Comparison of ENCODE assay signal across 8 cellular contexts in the genomic region with DNA sequence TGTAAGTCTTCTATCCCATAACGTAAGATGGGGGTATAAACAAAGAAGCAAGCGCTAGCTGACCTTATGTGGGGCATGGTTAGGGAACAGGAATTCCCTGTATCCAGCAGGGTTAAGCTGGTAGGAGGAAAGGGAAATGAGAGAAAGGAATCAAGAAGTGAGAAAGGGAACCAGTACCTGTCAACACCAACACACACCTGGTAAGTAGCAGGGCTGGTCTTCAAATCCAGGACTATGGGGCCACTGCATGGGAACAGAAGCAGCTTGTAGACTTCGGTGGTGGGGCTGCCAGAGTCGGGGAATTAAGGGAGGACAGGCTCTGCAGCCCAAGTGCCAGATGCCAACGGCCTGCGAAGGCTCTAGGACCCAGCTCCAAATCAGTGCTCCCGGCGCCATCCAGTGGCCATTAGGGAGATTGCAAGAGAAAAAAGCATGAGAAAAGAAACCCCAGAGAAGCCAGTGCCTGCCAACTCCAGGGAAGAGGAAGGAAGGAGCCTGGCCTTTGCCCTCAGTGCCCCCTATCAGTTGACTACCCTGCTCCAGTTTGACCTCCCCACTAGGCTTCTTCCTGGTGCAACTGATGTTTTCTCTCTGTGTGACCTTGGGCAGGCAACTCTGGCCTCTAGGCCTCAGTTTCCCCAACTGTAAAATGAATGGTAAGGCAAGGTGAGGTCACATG. TPM values are rescaled to one million over a fixed set of nuclear protein-coding genes. Genes with fewer than 3 reads are reported as not detected.
DNase-seq lines count a peak whose midpoint lies in the region; ATAC-seq and TF ChIP-seq lines count a peak whose summit lies in the region.

No MANE protein-coding gene starts in this region.

- H3K36me3 Mint-ChIP-seq in natural killer cell: no peaks in the 10 kb centered on the region

- no peaks in the 10 kb centered on the region for H4K20me1 ChIP-seq in IMR-90 (ENCODE audit: insufficient read depth, low read length)

- H2BK5ac ChIP-seq in IMR-90 (ENCODE audit: low read depth, low read length, poor library complexity, severe bottlenecking): no peak overlapping the region

- ATAC-seq in IMR-90 (ENCODE audit: low read depth) (peak; percentile 78), natural killer cell (peak; percentile 40 to 55 (median 43)), GM19035 (IDR thresholded peaks at IDR 0.05; ENCODE audit: unreplicated experiment) (no peak)

- peak overlapping the region; percentile 45 for H2AFZ ChIP-seq in IMR-90 (replicated peaks; ENCODE audit: low read length, poor library complexity)

- H3K23ac ChIP-seq in IMR-90 (ENCODE audit: low read depth, low read length): no peak overlapping the region

- no peak overlapping the region for H2BK120ac ChIP-seq in IMR-90 (ENCODE audit: low read depth, low read length)

- CTCF ChIA-PET in IMR-90 (lab: Yijun Ruan, JAX): interaction anchor here (0.5 to 3.1 kb wide), 9 partner anchors 10 to 605 kb away, joined by 3 to 19 read pairs (median 3); no protein-coding TSS in a partner anchor

- H3K36me3 ChIP-seq in IMR-90 (ENCODE audit: control insufficient read depth, insufficient read depth, low read length): no peaks in the 10 kb centered on the region
- H3K36me3 ChIP-seq in esophagus squamous epithelium: no peaks in the 10 kb centered on the region

- H3K79me1 ChIP-seq in IMR-90 (ENCODE audit: low read depth in 1 of 2, low read length in 2 of 2): no peaks in the 10 kb centered on the region

- BruUV-seq in IMR-90 (replicated peaks; lab: Mats Ljungman, UMichigan): no TSS peak

- dilution Hi-C loops in IMR-90 (cut with HindIII; ENCODE audit: low sequenced_read_pairs, unreplicated experiment): no loop called here

- 0% methylated on average over 1 of the region's 8 CpGs; no CpG with 5 or more reads in 1 of the 2 experiments for WGBS in IMR-90 (ENCODE audit: extremely low coverage in 2 of 2, insufficient read length in 1 of 2), 2 experiments
- WGBS in esophagus squamous epithelium, 2 donors: 13% methylated on average over 4 to 7 of the region's 8 CpGs

- H3K27ac Mint-ChIP-seq in natural killer cell: no peak overlapping the region

- peaks cover 28% of the 10 kb centered on the region for H3K27me3 ChIP-seq in IMR-90 (ENCODE audit: control insufficient read depth, insufficient read depth, low read length)
- H3K27me3 ChIP-seq in esophagus squamous epithelium: peaks cover 0 to 49% (median 0%) of the 10 kb centered on the region in 4 donors

- H4K91ac ChIP-seq in IMR-90 (ENCODE audit: insufficient read depth, low read depth, low read length): no peak overlapping the region

- POLR2A ChIA-PET in IMR-90 (lab: Charles Lee; ENCODE audit: unreplicated experiment): no interaction called here

- no peak overlapping the region for H3K4me3 Mint-ChIP-seq in natural killer cell

- TF ChIP-seq POLR2A in IMR-90 (IDR thresholded peaks at IDR 0.05; ENCODE audit: low read depth, low read length) (no peak), esophagus squamous epithelium (IDR thresholded peaks at IDR 0.05) (no peak)

- in situ Hi-C loops in Caki2 (cut with HindIII; ENCODE audit: low pct_unique_long_range_greater_than_20kb, low sequenced_read_pairs): loop anchor here (25.0 kb wide), 1 partner anchor 179 kb away; the partner anchor contains the start of genes KCNS1, WFDC12 and WFDC5
- in situ Hi-C loops in IMR-90 (cut with MboI; ENCODE audit: low sequenced_read_pairs): loop anchor here (25.0 kb wide), 1 partner anchor 179 kb away; the partner anchor contains the start of genes KCNS1, WFDC12 and WFDC5

- no peak overlapping the region for H3K4ac ChIP-seq in IMR-90 (ENCODE audit: low read depth, low read length)

- no peak overlapping the region for H3K27ac ChIP-seq in IMR-90 (ENCODE audit: insufficient read depth, low read length)
- no peak overlapping the region for H3K27ac ChIP-seq in esophagus squamous epithelium

- peaks cover 15 to 25% of the 10 kb centered on the region in 2 donors for H3K4me1 Mint-ChIP-seq in natural killer cell

- intact Hi-C loops in IMR-90 (cut with micrococcal nuclease) (loop anchor here (1.0 to 5.0 kb wide), 4 partner anchors 194 to 544 kb away; partner anchors contain the start of gene KCNK15), esophagus squamous epithelium (cut with DNase I) (loop anchor here (10.0 kb wide), 1 partner anchor 156 kb away; no protein-coding TSS in a partner anchor), natural killer cell (cut with micrococcal nuclease) (loop anchor here (2.0 to 10.0 kb wide), 3 partner anchors 64 to 606 kb away; no protein-coding TSS in a partner anchor)

- H2BK15ac ChIP-seq in IMR-90 (ENCODE audit: low read depth, low read length): no peak overlapping the region

- DNase-seq in Caki2 (ENCODE audit: low read depth) (peak; percentile 79), IMR-90 (peak; percentile 66), OCI-M1 (lab: John Stamatoyannopoulos, UW) (peak; percentile 89), activated T-cell treated with anti-CD3 and anti-CD28 coated beads for 48 hours (ENCODE audit: low read depth) (peak; percentile 57), esophagus squamous epithelium (lab: John Stamatoyannopoulos, UW) (no peak), natural killer cell (peak; percentile 52)
- DNase-seq in stimulated activated naive CD4-positive, alpha-beta T cell treated with Interleukin-2 at 50 U/mL for 16 hours (lab: John Stamatoyannopoulos, UW): peak; percentile 54

- no peak overlapping the region for H2AK9ac ChIP-seq in IMR-90 (replicated peaks; ENCODE audit: low read depth, low read length, poor library complexity)

- no peaks in the 10 kb centered on the region for H3K9me3 Mint-ChIP-seq in natural killer cell

- no peak overlapping the region for H3K4me3 ChIP-seq in IMR-90 (ENCODE audit: insufficient read depth, low read depth, low read length)
- H3K4me3 ChIP-seq in esophagus squamous epithelium: no peak overlapping the region

- H3K4me2 ChIP-seq in IMR-90 (ENCODE audit: low read depth, low read length): no peak overlapping the region

- H2BK20ac ChIP-seq in IMR-90 (ENCODE audit: low read depth, low read length): no peak overlapping the region

- no peak overlapping the region for H3K18ac ChIP-seq in IMR-90 (ENCODE audit: low read depth, low read length)

- H4K5ac ChIP-seq in IMR-90 (ENCODE audit: low read depth, low read length): no peak overlapping the region

- H3K9me3 ChIP-seq in IMR-90 (ENCODE audit: control insufficient read depth, insufficient read depth, low read length) (no peaks in the 10 kb centered on the region; the same call in 1 of the 2 replicates), esophagus squamous epithelium (no peaks in the 10 kb centered on the region)

- no peak overlapping the region for H2AK5ac ChIP-seq in IMR-90 (ENCODE audit: low read depth, low read length)

- H3K56ac ChIP-seq in IMR-90 (ENCODE audit: extremely low read depth, insufficient read depth, low read length): no peak overlapping the region

- peaks cover 26 to 34% of the 10 kb centered on the region in 2 donors for H3K27me3 Mint-ChIP-seq in natural killer cell (ENCODE audit: low read depth in 2 of 2)

- H3K9me1 ChIP-seq in IMR-90 (ENCODE audit: insufficient read depth, low read length): no peaks in the 10 kb centered on the region

- H3K9ac ChIP-seq in IMR-90 (ENCODE audit: low read depth, low read length): no peak overlapping the region

- TF ChIP-seq RAD21 in IMR-90 (IDR thresholded peaks at IDR 0.05; ENCODE audit: low read length): peak; percentile 88

- no peak overlapping the region for H3K14ac ChIP-seq in IMR-90 (replicated peaks; ENCODE audit: low read depth, low read length)

- H3K4me1 ChIP-seq in IMR-90 (ENCODE audit: control insufficient read depth, insufficient read depth, low read length): no peaks in the 10 kb centered on the region
- peaks cover 5 to 28% (median 6%) of the 10 kb centered on the region in 3 donors for H3K4me1 ChIP-seq in esophagus squamous epithelium

- H4K8ac ChIP-seq in IMR-90 (ENCODE audit: low read depth in 2 of 2, low read length in 2 of 2): no peak overlapping the region

- TF ChIP-seq CTCF in IMR-90 (conservative IDR thresholded peaks at IDR 0.05; ENCODE audit: low read depth, low read length): peak; percentile 94
- peak; percentile 66 to 92 (median 84) for TF ChIP-seq CTCF in esophagus squamous epithelium (IDR thresholded peaks at IDR 0.05)
- TF ChIP-seq CTCF in natural killer cell (IDR thresholded peaks at IDR 0.05): peak; percentile 78

TF ChIP-seq in IMR-90, 13 proteins besides CTCF, POLR2A, EP300 and RAD21:
- TF ChIP-seq SMC3 (IDR thresholded peaks at IDR 0.05; ENCODE audit: low read depth, low read length): peak; percentile 85
- TF ChIP-seq CEBPB (IDR thresholded peaks at IDR 0.05; ENCODE audit: low read depth, low read length): no peak

RNA-seq across cellular contexts. Expression of gene RBPJL, which starts 15.8 kb away (rescaled TPM):
- not detected in 2 replicates for total RNA-seq in Caki2 (2014; rRNA removed; shearing (Covaris generic); ENCODE audit: low replicate concordance)
- total RNA-seq in IMR-90 (2012; rRNA removed) (not detected in 2 replicates), esophagus squamous epithelium (not detected), natural killer cell (not detected)
- polyA plus RNA-seq in IMR-90 (2012; rRNA removed): not detected in 2 replicates
- not detected in 2 replicates for polyA plus RNA-seq in IMR-90 (2012; cell fraction: cytosol; rRNA removed)
- polyA plus RNA-seq in IMR-90 (2012; cell fraction: nucleus; rRNA removed; ENCODE audit: low replicate concordance): not detected in 2 replicates

RNA-seq across cellular contexts. Expression of gene MATN4, which starts 17.3 kb away (rescaled TPM):
- 0.10 and 2.1 TPM in 2 replicates for total RNA-seq in Caki2 (2014; rRNA removed; shearing (Covaris generic); ENCODE audit: low replicate concordance)
- not detected in 2 replicates for total RNA-seq in IMR-90 (2012; rRNA removed)
- 0.12 and 0.13 TPM in 2 replicates for polyA plus RNA-seq in IMR-90 (2012; rRNA removed)
- polyA plus RNA-seq in IMR-90 (2012; cell fraction: cytosol; rRNA removed): 0.11 and 0.16 TPM in 2 replicates
- 0.37 and 1.2 TPM in 2 replicates for polyA plus RNA-seq in IMR-90 (2012; cell fraction: nucleus; rRNA removed; ENCODE audit: low replicate concordance)
- under 1 TPM in 2 of 4 donors, not detected in 2; 0.09 to 0.68 TPM for total RNA-seq in esophagus squamous epithelium
- total RNA-seq in natural killer cell: not detected

RNA-seq across cellular contexts. Expression of gene SLPI, which starts 36.5 kb away (rescaled TPM):
- total RNA-seq in Caki2 (2014; rRNA removed; shearing (Covaris generic); ENCODE audit: low replicate concordance): 1.5 TPM in 1 of 2 replicates, not detected in the other
- total RNA-seq in IMR-90 (2012; rRNA removed) (not detected in 2 replicates), esophagus squamous epithelium (1,000 to 10,000 TPM in 2 of 4 donors, 100 to 1,000 TPM in 2; 250 to 1,637 (median 1,024) TPM), natural killer cell (under 1 TPM in 1 of 3 donors, not detected in 2; 0.90 TPM)
- polyA plus RNA-seq in IMR-90 (2012; rRNA removed): not detected in 2 replicates
- not detected in 2 replicates for polyA plus RNA-seq in IMR-90 (2012; cell fraction: cytosol; rRNA removed)
- polyA plus RNA-seq in IMR-90 (2012; cell fraction: nucleus; rRNA removed; ENCODE audit: low replicate concordance): not detected in 2 replicates

RNA-seq across cellular contexts. Expression of gene SDC4, which starts 57.4 kb away (rescaled TPM):
- total RNA-seq in Caki2 (2014; rRNA removed; shearing (Covaris generic); ENCODE audit: low replicate concordance): 92.8 and 111 TPM in 2 replicates
- 265 and 275 TPM in 2 replicates for total RNA-seq in IMR-90 (2012; rRNA removed)
- 181 and 203 TPM in 2 replicates for polyA plus RNA-seq in IMR-90 (2012; rRNA removed)
- polyA plus RNA-seq in IMR-90 (2012; cell fraction: cytosol; rRNA removed): 183 and 191 TPM in 2 replicates
- 58.2 and 85.3 TPM in 2 replicates for polyA plus RNA-seq in IMR-90 (2012; cell fraction: nucleus; rRNA removed; ENCODE audit: low replicate concordance)
- total RNA-seq in esophagus squamous epithelium: 100 to 1,000 TPM in 3 of 4 donors, 10 to 100 TPM in 1; 88.1 to 174 (median 120) TPM
- total RNA-seq in natural killer cell: 1 to 10 TPM in 2 of 3 donors, under 1 TPM in 1; 0.45 to 1.8 (median 1.5) TPM

Comparison
In these comparisons a context has a peak if more than half of its experiments do, and no peak if none do; other contexts are left out.
1. RNA of gene SLPI, which starts 36.5 kb away (total RNA-seq): 250 to 1,637 TPM in esophagus squamous epithelium; 1.5 TPM in Caki2, not detected in IMR-90 and 0.90 TPM in natural killer cell; every median in the first group is over 10 times any median in the second.
2. Peak in every context shown above with its lines, with median percentiles within 50 percentile points of each other: CTCF ChIP-seq.